Comparison of ENCODE assay signal across 11 cellular contexts in genomic region chr3:192128922-192129321, GRCh38.
DNase-seq lines count a peak whose midpoint lies in the region; ATAC-seq and TF ChIP-seq lines count a peak whose summit lies in the region.
"Had no signal": no experiment of that assay in that cellular context is flagged by ENCODE, and none has a peak within 500 bp of the region (broad histone marks: within the 10 kb centered on the region; RNA-seq: fewer than 3 reads in every experiment).

No MANE protein-coding gene starts in this region.

- H3K9me3 Mint-ChIP-seq in stimulated activated naive B cell treated with anti-CD40 and anti-IgM and Interleukin-4, amounts not matched to agents 10 μg/mL and 1 μg/mL and 100 μg/mL, for 72 hours = no peaks in the 10 kb centered on the region
- H3K9me3 Mint-ChIP-seq in type B pancreatic cell = peaks cover 4% of the 10 kb centered on the region

- H4K20me1 ChIP-seq in SU-DHL-6 (ENCODE audit: low read depth, low read length) = no peaks in the 10 kb centered on the region

- H2AFZ ChIP-seq in SU-DHL-6 (ENCODE audit: low read depth, low read length, severe bottlenecking) = no peak overlapping the region

- no peaks in the 10 kb centered on the region for H3K9me3 ChIP-seq in SU-DHL-6 (ENCODE audit: insufficient read depth, low read length)
- H3K9me3 ChIP-seq in ascending aorta = no peaks in the 10 kb centered on the region

- no peak overlapping the region for H3K4me3 Mint-ChIP-seq in stimulated activated naive B cell treated with anti-CD40 and anti-IgM and Interleukin-4, amounts not matched to agents 10 μg/mL and 1 μg/mL and 100 μg/mL, for 72 hours
- no peak overlapping the region for H3K4me3 Mint-ChIP-seq in type B pancreatic cell

- H3K79me2 ChIP-seq in SU-DHL-6 (ENCODE audit: insufficient read depth, low read length) = no peaks in the 10 kb centered on the region

- H3K4me2 ChIP-seq in SU-DHL-6 (ENCODE audit: low read depth, low read length, poor library complexity, severe bottlenecking) = peak overlapping the region; percentile 91

- ATAC-seq in GM18508 (IDR thresholded peaks at IDR 0.05; ENCODE audit: insufficient read depth, unreplicated experiment) (peak; percentile 77), GM21390 (IDR thresholded peaks at IDR 0.05; ENCODE audit: unreplicated experiment) (peak; percentile 48), HG03175 (IDR thresholded peaks at IDR 0.05; ENCODE audit: unreplicated experiment) (peak; percentile 75)
- no peak for ATAC-seq in stimulated activated naive B cell treated with anti-CD40 and anti-IgM and Interleukin-4, amounts not matched to agents 10 μg/mL and 1 μg/mL and 100 μg/mL, for 72 hours (replicated peaks)

- peak overlapping the region; percentile 14 for H3K4me3 ChIP-seq in SU-DHL-6 (ENCODE audit: insufficient read depth, low read length, poor library complexity, severe bottlenecking)
- no peak overlapping the region for H3K4me3 ChIP-seq in ascending aorta

- intact Hi-C loops in ascending aorta (cut with DNase I) = no loop called here

- peaks cover 59% of the 10 kb centered on the region for H3F3A ChIP-seq in SU-DHL-6 (ENCODE audit: insufficient read depth)

- no peaks in the 10 kb centered on the region for H3K9me2 ChIP-seq in SU-DHL-6 (replicated peaks; ENCODE audit: insufficient read depth, low read length)

- H3K27me3 Mint-ChIP-seq in stimulated activated naive B cell treated with anti-CD40 and anti-IgM and Interleukin-4, amounts not matched to agents 10 μg/mL and 1 μg/mL and 100 μg/mL, for 72 hours = no peaks in the 10 kb centered on the region
- H3K27me3 Mint-ChIP-seq in type B pancreatic cell = peaks cover 3% of the 10 kb centered on the region

- no peak overlapping the region for H3K27ac Mint-ChIP-seq in stimulated activated naive B cell treated with anti-CD40 and anti-IgM and Interleukin-4, amounts not matched to agents 10 μg/mL and 1 μg/mL and 100 μg/mL, for 72 hours
- no peak overlapping the region for H3K27ac Mint-ChIP-seq in type B pancreatic cell

- H3K27ac ChIP-seq in SU-DHL-6 (ENCODE audit: low read depth, low read length) (peak overlapping the region; percentile 99), ascending aorta (no peak overlapping the region)

- H3K4me1 Mint-ChIP-seq in stimulated activated naive B cell treated with anti-CD40 and anti-IgM and Interleukin-4, amounts not matched to agents 10 μg/mL and 1 μg/mL and 100 μg/mL, for 72 hours = no peaks in the 10 kb centered on the region
- H3K4me1 Mint-ChIP-seq in type B pancreatic cell (ENCODE audit: unreplicated experiment) = no peaks in the 10 kb centered on the region

- no peak for DNase-seq in stimulated activated naive B cell treated with anti-CD40 and anti-IgM and Interleukin-4, amounts not matched to agents 10 μg/mL and 1 μg/mL and 100 μg/mL, for 72 hours
- DNase-seq in epidermal melanocyte (ENCODE audit: insufficient read length, low spot score) = no peak
- DNase-seq in type B pancreatic cell (ENCODE audit: extremely low spot score, unreplicated experiment) = no peak
- DNase-seq in ascending aorta (ENCODE audit: low spot score in 2 of 2) = no peak
- DNase-seq: Calu3, foreskin fibroblast, mesenchymal stem cell had no signal

- TF ChIP-seq CTCF in SU-DHL-6 (IDR thresholded peaks at IDR 0.05; ENCODE audit: insufficient read depth, low read length, poor library complexity, severe bottlenecking) (no peak), type B pancreatic cell (conservative IDR thresholded peaks at IDR 0.05) (no peak), ascending aorta (IDR thresholded peaks at IDR 0.05) (no peak)

- no peaks in the 10 kb centered on the region for H3K36me3 Mint-ChIP-seq in stimulated activated naive B cell treated with anti-CD40 and anti-IgM and Interleukin-4, amounts not matched to agents 10 μg/mL and 1 μg/mL and 100 μg/mL, for 72 hours
- peaks cover 3% of the 10 kb centered on the region for H3K36me3 Mint-ChIP-seq in type B pancreatic cell

- H3K27me3 ChIP-seq in SU-DHL-6 (ENCODE audit: low read length) (no peaks in the 10 kb centered on the region), ascending aorta (no peaks in the 10 kb centered on the region)

- H3K36me3 ChIP-seq in SU-DHL-6 (ENCODE audit: low read length) = no peaks in the 10 kb centered on the region
- no peaks in the 10 kb centered on the region for H3K36me3 ChIP-seq in ascending aorta

- peak overlapping the region; percentile 51 for H3K9ac ChIP-seq in SU-DHL-6 (ENCODE audit: low read length)

- no peaks in the 10 kb centered on the region for H3K4me1 ChIP-seq in ascending aorta

Comparison
In these comparisons a context has a peak if more than half of its experiments do, and no peak if none do; other contexts are left out.
1. ATAC-seq: peak in GM18508 (single experiment), GM21390 (single experiment) and HG03175 (single experiment); none in stimulated activated naive B cell treated with anti-CD40 and anti-IgM and Interleukin-4, amounts not matched to agents 10 μg/mL and 1 μg/mL and 100 μg/mL, for 72 hours (0 of 2).